8 cellular contexts compared by ENCODE assay signal in genomic region chr3:169241928-169242751, GRCh38.
DNase-seq lines count a peak whose midpoint lies in the region; ATAC-seq and TF ChIP-seq lines count a peak whose summit lies in the region.

No MANE protein-coding gene starts in this region.

- H3K4me3 ChIP-seq in fibroblast of lung (replicated peaks in 1 of 4; ENCODE audit: control extremely low read depth in 1 of 4, insufficient read depth in 1 of 4, low read depth in 3 of 4, low read length in 4 of 4): peak overlapping the region; percentile 33 to 70 (median 52)
- H3K4me3 ChIP-seq in muscle layer of duodenum (ENCODE audit: low read depth in 1 of 2, low read length in 2 of 2): peak overlapping the region; percentile 43 to 46

- no peaks in the 10 kb centered on the region for H4K20me1 ChIP-seq in fibroblast of lung (ENCODE audit: control insufficient read depth, extremely low read depth, insufficient read depth, low read length)

- H3K9me3 ChIP-seq in fibroblast of lung (ENCODE audit: control insufficient read depth, insufficient read depth, low read depth, low read length) (no peaks in the 10 kb centered on the region), muscle layer of duodenum (ENCODE audit: control insufficient read depth in 1 of 2, low read length in 2 of 2) (no peaks in the 10 kb centered on the region)

- no peak for ATAC-seq in GM18858 (IDR thresholded peaks at IDR 0.05; ENCODE audit: unreplicated experiment)
- ATAC-seq in HG03460 (IDR thresholded peaks at IDR 0.05; ENCODE audit: unreplicated experiment): no peak

- H3K79me2 ChIP-seq in fibroblast of lung (ENCODE audit: control insufficient read depth, insufficient read depth, low read length): no peaks in the 10 kb centered on the region

- no peak for TF ChIP-seq CTCF in fibroblast of lung (conservative IDR thresholded peaks at IDR 0.05 in 1 of 2, IDR thresholded peaks at IDR 0.05 in 1 of 2; ENCODE audit: low read depth in 1 of 2, low read length in 2 of 2)

- H3K27me3 ChIP-seq in fibroblast of lung (ENCODE audit: control insufficient read depth, insufficient read depth, low read length) (no peaks in the 10 kb centered on the region), muscle layer of duodenum (ENCODE audit: low read depth, low read length) (no peaks in the 10 kb centered on the region)

- H3K4me1 ChIP-seq in fibroblast of lung (ENCODE audit: control insufficient read depth, extremely low read depth, insufficient read depth, low read length): no peaks in the 10 kb centered on the region
- H3K4me1 ChIP-seq in muscle layer of duodenum (ENCODE audit: control insufficient read depth in 1 of 2, insufficient read depth in 2 of 2, low read length in 2 of 2): no peaks in the 10 kb centered on the region

- peak overlapping the region; percentile 88 for H2AFZ ChIP-seq in fibroblast of lung (ENCODE audit: low read length)

- H3K36me3 ChIP-seq in fibroblast of lung (ENCODE audit: control insufficient read depth, insufficient read depth, low read length): no peaks in the 10 kb centered on the region
- H3K36me3 ChIP-seq in muscle layer of duodenum (ENCODE audit: control insufficient read depth in 1 of 2, insufficient read depth in 2 of 2, low read length in 2 of 2): no peaks in the 10 kb centered on the region

- peak overlapping the region; percentile 34 for H3K9ac ChIP-seq in fibroblast of lung (ENCODE audit: insufficient read depth, low read length)

- peak overlapping the region; percentile 93 for H3K4me2 ChIP-seq in fibroblast of lung (ENCODE audit: extremely low read depth, insufficient read depth, low read length)

- DNase-seq in A172 (ENCODE audit: low spot score) (peak; percentile 59), NCI-H460 (ENCODE audit: extremely low read depth, low read depth) (peak; percentile 4), fibroblast of lung (ENCODE audit: low read depth in 2 of 2) (peak; percentile 53 to 90), NCI-H1436 treated with DMSO at 0.1 percent for 48 hours (lab: John Stamatoyannopoulos, UW) (no peak), GM19238 (ENCODE audit: insufficient read length, low spot score) (no peak)

- H3K27ac ChIP-seq in fibroblast of lung (ENCODE audit: insufficient read depth, low read length) (peak overlapping the region; percentile 40), muscle layer of duodenum (ENCODE audit: low read length) (no peak overlapping the region)

Comparison
In these comparisons a context has a peak if more than half of its experiments do, and no peak if none do; other contexts are left out.
1. DNase-seq: peak in A172 (single experiment), NCI-H460 (single experiment) and fibroblast of lung (2 of 2); none in NCI-H1436 treated with DMSO at 0.1 percent for 48 hours (single experiment) and GM19238 (single experiment).